ENCODE assay signal across 1 cellular context in the genomic region with DNA sequence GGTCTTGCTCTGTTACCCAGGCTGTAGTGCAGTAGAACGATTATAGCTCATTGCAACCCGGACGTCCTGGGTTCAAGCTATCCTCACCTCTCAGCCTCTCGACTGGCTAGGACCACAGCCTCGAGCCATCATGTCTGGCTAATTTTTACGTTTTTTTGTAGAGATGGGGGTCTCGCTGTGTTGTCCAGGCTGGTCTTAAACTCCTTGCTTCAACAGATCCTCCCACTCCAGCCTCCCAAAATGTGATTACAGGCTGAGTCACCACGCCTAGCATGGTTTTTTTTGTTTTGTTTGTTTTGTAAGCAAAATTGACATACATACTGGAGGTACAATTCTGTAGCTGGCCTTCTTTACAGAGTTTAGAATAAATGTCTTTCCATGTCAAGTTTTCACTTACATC.
TF ChIP-seq lines count a peak whose summit lies in the region.

No MANE protein-coding gene starts in this region.

TF ChIP-seq in HepG2, 621 proteins besides CTCF, POLR2A, EP300 and RAD21:
- TF ChIP-seq ZNF253 (CRISPR knock-in tag; IDR thresholded peaks at IDR 0.05; ENCODE audit: borderline replicate concordance) (no peak), FOSL2 (CRISPR knock-in tag; IDR thresholded peaks at IDR 0.05) (peak; percentile 21; the same call in 1 of the 2 replicates), RERE (CRISPR knock-in tag; IDR thresholded peaks at IDR 0.05; ENCODE audit: low read depth) (no peak), ATM (IDR thresholded peaks at IDR 0.05; ENCODE audit: borderline replicate concordance) (no peak), IKZF5 (CRISPR knock-in tag; IDR thresholded peaks at IDR 0.05) (no peak), RXRA (CRISPR knock-in tag; IDR thresholded peaks at IDR 0.05) (no peak), HDAC1 (CRISPR knock-in tag; IDR thresholded peaks at IDR 0.05) (no peak), ZNF33A (CRISPR knock-in tag; IDR thresholded peaks at IDR 0.05; ENCODE audit: borderline replicate concordance) (no peak), ZNF12 (CRISPR knock-in tag; IDR thresholded peaks at IDR 0.05) (no peak), PLSCR1 (CRISPR knock-in tag; IDR thresholded peaks at IDR 0.05; ENCODE audit: borderline replicate concordance) (no peak), ZNF121 (CRISPR knock-in tag; IDR thresholded peaks at IDR 0.05) (peak; percentile 48; the same call in 1 of the 2 replicates), POGK (CRISPR knock-in tag; conservative IDR thresholded peaks at IDR 0.05) (no peak), IKZF4 (CRISPR knock-in tag; IDR thresholded peaks at IDR 0.05; ENCODE audit: borderline replicate concordance, low read depth, not compliant biosample characterization) (no peak)
